8 cellular contexts compared by ENCODE assay signal in genomic region chr1:154935749-154936415, GRCh38. TPM values are rescaled to one million over a fixed set of nuclear protein-coding genes. Genes with fewer than 3 reads are reported as not detected.
DNase-seq lines count a peak whose midpoint lies in the region; ATAC-seq and TF ChIP-seq lines count a peak whose summit lies in the region.

No MANE protein-coding gene starts in this region.

- no peaks in the 10 kb centered on the region for H3K9me3 Mint-ChIP-seq in activated T-cell treated with anti-CD3 and anti-CD28 coated beads, Interleukin-2, amount 50 U/mL, for 72 hours

- TF ChIP-seq POLR2A in thyroid gland (IDR thresholded peaks at IDR 0.05) = no peak

- no peak for DNase-seq in activated T-cell treated with anti-CD3 and anti-CD28 coated beads, Interleukin-2, amount 50 U/mL, for 72 hours
- no peak for DNase-seq in activated T-cell treated with anti-CD3 and anti-CD28 coated beads, Interleukin-2, amount 50 U/mL, for 1 hour
- DNase-seq in adipocyte (ENCODE audit: low read depth) = no peak
- DNase-seq in left lung = no peak
- peak; percentile 61 to 64 for DNase-seq in thyroid gland
- no peak for DNase-seq in midbrain (lab: John Stamatoyannopoulos, UW)
- no peak for DNase-seq in DMS114 treated with DMSO at 0.1 percent for 48 hours (lab: John Stamatoyannopoulos, UW; ENCODE audit: unreplicated experiment)

- H3K27ac Mint-ChIP-seq in activated T-cell treated with anti-CD3 and anti-CD28 coated beads, Interleukin-2, amount 50 U/mL, for 72 hours = peak overlapping the region; percentile 98

- H3K36me3 ChIP-seq in adipocyte (ENCODE audit: control insufficient read depth, insufficient read depth, low read length, severe bottlenecking) = peaks cover 6% of the 10 kb centered on the region
- H3K36me3 ChIP-seq in left lung = peaks cover 0 to 7% of the 10 kb centered on the region in 2 donors
- no peaks in the 10 kb centered on the region for H3K36me3 ChIP-seq in thyroid gland

- H3K9me3 ChIP-seq in adipocyte (ENCODE audit: control insufficient read depth, low read length) (no peaks in the 10 kb centered on the region), left lung (no peaks in the 10 kb centered on the region), thyroid gland (no peaks in the 10 kb centered on the region)

- ATAC-seq in activated T-cell treated with anti-CD3 and anti-CD28 coated beads, Interleukin-2, amount 50 U/mL, for 72 hours (replicated peaks in 1 of 2) = no peak
- ATAC-seq in left lung (peak; percentile 1), HG03565 (IDR thresholded peaks at IDR 0.05; ENCODE audit: unreplicated experiment) (no peak)

- peaks cover 56% of the 10 kb centered on the region for H3K4me1 Mint-ChIP-seq in activated T-cell treated with anti-CD3 and anti-CD28 coated beads, Interleukin-2, amount 50 U/mL, for 72 hours (ENCODE audit: low read depth)

- TF ChIP-seq CTCF in left lung (IDR thresholded peaks at IDR 0.05) (no peak), thyroid gland (IDR thresholded peaks at IDR 0.05) (no peak)

- H3K4me3 ChIP-seq in adipocyte (ENCODE audit: low read length) (peak overlapping the region; percentile 94), left lung (peak overlapping the region; percentile 59 to 74), thyroid gland (replicated peaks in 1 of 3) (peak overlapping the region in 2 of 3 donors; percentile 33 to 50)

- peak overlapping the region; percentile 98 to 99 for H3K27ac ChIP-seq in left lung
- peak overlapping the region; percentile 98 to 99 (median 99) for H3K27ac ChIP-seq in thyroid gland

- H3K9ac ChIP-seq in adipocyte (ENCODE audit: low read length) = peak overlapping the region; percentile 94

- no peaks in the 10 kb centered on the region for H3K27me3 Mint-ChIP-seq in activated T-cell treated with anti-CD3 and anti-CD28 coated beads, Interleukin-2, amount 50 U/mL, for 72 hours (ENCODE audit: low read depth)

- H3K4me1 ChIP-seq in adipocyte (ENCODE audit: control insufficient read depth, insufficient read depth, low read length) = peaks cover 32% of the 10 kb centered on the region
- H3K4me1 ChIP-seq in left lung = peaks cover 8 to 31% of the 10 kb centered on the region in 2 donors
- H3K4me1 ChIP-seq in thyroid gland = peaks cover 14 to 29% of the 10 kb centered on the region in 2 donors

- peaks cover 2 to 3% of the 10 kb centered on the region in 2 donors for H3K36me3 Mint-ChIP-seq in activated T-cell treated with anti-CD3 and anti-CD28 coated beads, Interleukin-2, amount 50 U/mL, for 72 hours (ENCODE audit: insufficient read depth in 2 of 2)

- intact Hi-C loops in left lung (cut with DNase I) = no loop called here
- intact Hi-C loops in thyroid gland (cut with DNase I) = no loop called here

- 39 to 48% methylated on average over 20 of the region's 20 CpGs for WGBS in thyroid gland, 2 donors

- peak overlapping the region; percentile 93 to 98 for H3K4me3 Mint-ChIP-seq in activated T-cell treated with anti-CD3 and anti-CD28 coated beads, Interleukin-2, amount 50 U/mL, for 72 hours

- H3K27me3 ChIP-seq in adipocyte (replicated peaks; ENCODE audit: control insufficient read depth, insufficient read depth, low read length) (no peaks in the 10 kb centered on the region), left lung (no peaks in the 10 kb centered on the region), thyroid gland (no peaks in the 10 kb centered on the region)

RNA-seq across cellular contexts. Expression of gene PMVK, which starts 0.6 kb away (rescaled TPM):
- total RNA-seq in activated T-cell treated with anti-CD3 and anti-CD28 coated beads, Interleukin-2, amount 50 U/mL, for 72 hours = 10 to 100 TPM; 32.4 to 34.6 TPM
- total RNA-seq in left lung = 10 to 100 TPM; 39.6 to 44.3 TPM
- 10 to 100 TPM; 15.0 to 28.2 (median 21.2) TPM for total RNA-seq in thyroid gland

RNA-seq across cellular contexts. Expression of gene PBXIP1, which starts 20.0 kb away (rescaled TPM):
- 10 to 100 TPM; 28.0 to 48.0 TPM for total RNA-seq in activated T-cell treated with anti-CD3 and anti-CD28 coated beads, Interleukin-2, amount 50 U/mL, for 72 hours
- total RNA-seq in left lung (10 to 100 TPM; 32.6 to 83.5 TPM), thyroid gland (100 to 1,000 TPM; 139 to 205 (median 181) TPM)

RNA-seq across cellular contexts. Expression of gene PYGO2, which starts 25.7 kb away (rescaled TPM):
- 10 to 100 TPM; 43.6 to 45.3 TPM for total RNA-seq in activated T-cell treated with anti-CD3 and anti-CD28 coated beads, Interleukin-2, amount 50 U/mL, for 72 hours
- total RNA-seq in left lung (10 to 100 TPM; 26.6 to 30.9 TPM), thyroid gland (10 to 100 TPM; 28.6 to 48.3 (median 42.9) TPM)

RNA-seq across cellular contexts. Expression of gene SHC1, which starts 34.7 kb away (rescaled TPM):
- total RNA-seq in activated T-cell treated with anti-CD3 and anti-CD28 coated beads, Interleukin-2, amount 50 U/mL, for 72 hours = 10 to 100 TPM; 55.8 to 58.6 TPM
- 100 to 1,000 TPM; 134 to 144 TPM for total RNA-seq in left lung
- total RNA-seq in thyroid gland = 100 to 1,000 TPM; 108 to 168 (median 123) TPM

RNA-seq across cellular contexts. Expression of gene CKS1B, which starts 38.6 kb away (rescaled TPM):
- total RNA-seq in activated T-cell treated with anti-CD3 and anti-CD28 coated beads, Interleukin-2, amount 50 U/mL, for 72 hours = 100 to 1,000 TPM; 251 to 304 TPM
- total RNA-seq in left lung (10 to 100 TPM; 29.7 to 40.8 TPM), thyroid gland (10 to 100 TPM; 14.3 to 29.5 (median 22.6) TPM)

Comparison
In these comparisons a context has a peak if more than half of its experiments do, and no peak if none do; other contexts are left out.
1. DNase-seq: peak in thyroid gland (2 of 2); none in activated T-cell treated with anti-CD3 and anti-CD28 coated beads, Interleukin-2, amount 50 U/mL, for 72 hours (0 of 2), activated T-cell treated with anti-CD3 and anti-CD28 coated beads, Interleukin-2, amount 50 U/mL, for 1 hour (single experiment), adipocyte (single experiment), left lung (0 of 2), midbrain (single experiment) and DMS114 treated with DMSO at 0.1 percent for 48 hours (single experiment).
2. H3K4me3 ChIP-seq: peak in every context shown above with its lines; median percentile 94 in adipocyte; 66 in left lung; 42 in thyroid gland.